In the genomic region with DNA sequence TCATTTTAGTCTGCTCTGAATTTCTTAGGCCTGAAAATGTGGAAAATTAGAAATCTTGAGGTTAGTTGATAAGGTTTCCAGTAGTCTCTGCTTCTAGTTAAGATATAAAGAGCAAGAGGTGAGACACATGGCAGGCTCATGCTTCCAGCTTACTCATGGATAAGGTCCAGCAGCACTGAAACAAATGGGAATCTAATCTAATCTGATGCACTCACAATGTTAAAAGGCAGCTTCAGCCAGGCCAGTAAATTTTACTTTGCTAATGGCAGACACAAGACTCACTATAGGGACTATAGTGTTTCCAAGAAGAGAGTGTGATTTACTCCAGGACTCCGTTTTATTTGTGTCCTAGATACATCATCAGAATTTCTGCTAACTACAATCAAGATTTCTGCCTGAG, we compare ENCODE assay signal across 9 cellular contexts.
"Had no signal": no experiment of that assay in that cellular context is flagged by ENCODE, and none has a peak within 500 bp of the region (broad histone marks: within the 10 kb centered on the region; RNA-seq: fewer than 3 reads in every experiment).

No MANE protein-coding gene starts in this region.

- H3K4me3 Mint-ChIP-seq: HFFc6 had no signal

- H3K36me3 ChIP-seq: HAP-1 had no signal

- ATAC-seq: HCT116, K562 had no signal

- H3K27ac Mint-ChIP-seq: HFFc6 had no signal

- H3K4me1 ChIP-seq: HAP-1 had no signal

- H3K27ac ChIP-seq: GM23248, HL-60 had no signal

- H3K9me3 ChIP-seq: HAP-1 had no signal

- DNase-seq: GM23248, GOT3, H7, HFFc6, IMR-90 had no signal

- H3K4me3 ChIP-seq: GM23248, HAP-1, K562 had no signal
